Comparison of ENCODE assay signal across 1 cellular context in the genomic region with DNA sequence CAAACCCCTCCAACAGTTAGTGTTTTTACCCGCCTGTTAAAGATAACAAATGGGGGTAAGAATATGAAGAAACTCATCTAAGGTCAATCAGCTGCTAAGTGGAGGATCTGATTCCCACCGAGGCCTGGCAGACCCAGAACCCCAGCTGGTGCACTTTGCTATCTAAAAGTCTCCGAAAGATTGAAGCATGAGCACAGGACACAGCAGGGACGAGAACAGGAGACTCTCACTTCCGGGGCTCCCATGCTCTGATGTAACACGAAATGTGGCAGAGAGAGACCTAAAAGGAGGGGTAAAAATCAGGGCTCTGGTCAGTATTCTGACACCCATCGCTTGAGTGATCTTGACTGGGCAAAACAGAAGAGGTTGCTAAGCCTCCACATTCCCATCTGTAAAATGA.
TF ChIP-seq lines count a peak whose summit lies in the region.

No MANE protein-coding gene starts in this region.

TF ChIP-seq in HepG2, 621 proteins besides CTCF, POLR2A, EP300 and RAD21:
- TF ChIP-seq ZNF629 (CRISPR knock-in tag; conservative IDR thresholded peaks at IDR 0.05) (0 out of 2 replicates have a peak, but pooled peaks have one; percentile 22), SAP130 (CRISPR knock-in tag; IDR thresholded peaks at IDR 0.05; ENCODE audit: low read depth) (no peak)
